In the genomic region with DNA sequence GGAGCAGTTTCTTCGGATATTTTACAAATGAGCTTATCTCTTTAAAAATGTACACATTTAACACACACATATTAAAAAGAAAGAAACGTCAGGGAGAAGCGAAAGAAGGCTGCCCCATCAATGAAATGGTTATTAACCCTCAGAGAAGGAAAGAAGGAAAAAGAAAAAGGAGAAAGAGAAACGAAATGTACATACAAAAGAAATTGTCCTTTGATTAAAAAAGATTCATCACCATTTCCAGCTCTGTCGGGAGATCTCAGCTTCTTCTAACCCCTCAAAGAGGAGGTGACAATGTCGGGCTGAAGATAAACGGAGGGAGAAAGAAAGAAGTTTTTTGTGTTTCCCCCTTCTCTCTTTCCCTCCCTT, we compare ENCODE assay signal across 8 cellular contexts. TPM values are rescaled to one million over a fixed set of nuclear protein-coding genes. Genes with fewer than 3 reads are reported as not detected.
DNase-seq lines count a peak whose midpoint lies in the region; ATAC-seq and TF ChIP-seq lines count a peak whose summit lies in the region.

No MANE protein-coding gene starts in this region.

- H2AFZ ChIP-seq in H9 (ENCODE audit: low read length) = peak overlapping the region; percentile 73

- no peaks in the 10 kb centered on the region for H3K79me1 ChIP-seq in H9 (ENCODE audit: insufficient read depth, low read depth, low read length, poor library complexity, severe bottlenecking)

- H3K9ac ChIP-seq in H9 (ENCODE audit: extremely low read depth, insufficient read length, low read length) (no peak overlapping the region), skeletal muscle tissue (ENCODE audit: low read depth in 1 of 3, low read length in 3 of 3) (peak overlapping the region; percentile 79 to 82 (median 81))

- peaks cover 2 to 4% (median 4%) of the 10 kb centered on the region in 3 donors for H3K36me3 ChIP-seq in skeletal muscle tissue (ENCODE audit: control insufficient read depth in 3 of 3, insufficient read depth in 3 of 3, low read length in 3 of 3)

- no peak overlapping the region for H2BK120ac ChIP-seq in H9 (ENCODE audit: low read depth, low read length, poor library complexity, severe bottlenecking)

- no peak overlapping the region for H2AK5ac ChIP-seq in H9 (ENCODE audit: insufficient read length, low read length)

- in situ Hi-C loops in ACHN (cut with HindIII; ENCODE audit: low pct_ligation_motif_present, low pct_unique_long_range_greater_than_20kb, low sequenced_read_pairs) = no loop called here

- H3K14ac ChIP-seq in H9 (ENCODE audit: insufficient read depth, low read length) = no peak overlapping the region

- no peak overlapping the region for H3K23ac ChIP-seq in H9 (ENCODE audit: insufficient read length, low read depth, low read length)

- peak overlapping the region; percentile 55 for H3K27ac ChIP-seq in H9 (ENCODE audit: insufficient read length, low read depth, low read length)
- H3K27ac ChIP-seq in skeletal muscle tissue (ENCODE audit: low read depth, low read length) = peak overlapping the region; percentile 79

- no peaks in the 10 kb centered on the region for H3K36me3 Mint-ChIP-seq in H9 (ENCODE audit: insufficient read depth in 1 of 3, low read depth in 3 of 3)
- H3K36me3 Mint-ChIP-seq in glutamatergic neuron (ENCODE audit: unreplicated experiment) = no peaks in the 10 kb centered on the region

- no peak overlapping the region for H2BK12ac ChIP-seq in H9 (ENCODE audit: insufficient read length, low read depth, low read length)

- H3K18ac ChIP-seq in H9 (ENCODE audit: insufficient read length, low read depth, low read length) = no peak overlapping the region

- H3K4me1 Mint-ChIP-seq in H9 (peaks cover 28 to 36% of the 10 kb centered on the region in 2 experiments), glutamatergic neuron (ENCODE audit: low read depth, unreplicated experiment) (peaks cover 18% of the 10 kb centered on the region)

- ATAC-seq in GM19324 (IDR thresholded peaks at IDR 0.05; ENCODE audit: low FRiP score, unreplicated experiment) = no peak

- peak overlapping the region; percentile 85 for H3K4me2 ChIP-seq in H9 (ENCODE audit: insufficient read depth, insufficient read length, low read length)

- H3K4me3 ChIP-seq in WI38 (ENCODE audit: low read depth, low read length) (peak overlapping the region; percentile 85), skeletal muscle tissue (ENCODE audit: low read length in 3 of 3) (peak overlapping the region; percentile 85 to 100 (median 91))

- H3K23me2 ChIP-seq in H9 (ENCODE audit: insufficient read length, low read depth, low read length, poor library complexity, severe bottlenecking) = peaks cover 2% of the 10 kb centered on the region

- no peaks in the 10 kb centered on the region for H3K27me3 ChIP-seq in H9 (ENCODE audit: insufficient read depth, low read length)
- no peaks in the 10 kb centered on the region for H3K27me3 ChIP-seq in skeletal muscle tissue (ENCODE audit: control insufficient read depth in 3 of 3, insufficient read depth in 3 of 3, low read length in 3 of 3)

- H3T11ph ChIP-seq in H9 (ENCODE audit: low read length) = no peak overlapping the region

- H4K8ac ChIP-seq in H9 (replicated peaks; ENCODE audit: insufficient read length, low read depth, low read length) = no peak overlapping the region

- peaks cover 9% of the 10 kb centered on the region for H3K27me3 Mint-ChIP-seq in H9 (ENCODE audit: low read depth)
- no peaks in the 10 kb centered on the region for H3K27me3 Mint-ChIP-seq in glutamatergic neuron (ENCODE audit: unreplicated experiment)

- no peak overlapping the region for H3K4ac ChIP-seq in H9 (ENCODE audit: low read depth, low read length)

- DNase-seq in H9 = no peak
- DNase-seq in glutamatergic neuron = no peak
- no peak for DNase-seq in AG20443 (ENCODE audit: low spot score)
- DNase-seq in NCI-H526 treated with DMSO at 0.1 percent for 48 hours (lab: John Stamatoyannopoulos, UW) = no peak
- no peak for DNase-seq in ACHN

- no peaks in the 10 kb centered on the region for H3K9me3 ChIP-seq in H9 (ENCODE audit: control insufficient read depth, low read depth, low read length)
- no peaks in the 10 kb centered on the region for H3K9me3 ChIP-seq in skeletal muscle tissue (ENCODE audit: control insufficient read depth in 3 of 3, low read length in 3 of 3)

- no peak overlapping the region for H2BK5ac ChIP-seq in H9 (ENCODE audit: insufficient read length, low read length)

- H4K91ac ChIP-seq in H9 (ENCODE audit: insufficient read length, low read depth, low read length) = no peak overlapping the region

- TF ChIP-seq CTCF in H9 (conservative IDR thresholded peaks at IDR 0.05) (no peak), WI38 (IDR thresholded peaks at IDR 0.05; ENCODE audit: low read depth, low read length) (no peak), glutamatergic neuron (IDR thresholded peaks at IDR 0.05; ENCODE audit: partially characterized antibody, unreplicated experiment) (no peak)

- no peaks in the 10 kb centered on the region for H3K9me3 Mint-ChIP-seq in H9
- H3K9me3 Mint-ChIP-seq in glutamatergic neuron (ENCODE audit: unreplicated experiment) = peaks cover 3% of the 10 kb centered on the region

- no peak overlapping the region for H4K5ac ChIP-seq in H9 (ENCODE audit: insufficient read length, low read depth, low read length)

- H3K27ac Mint-ChIP-seq in H9 = peak overlapping the region in 2 of 3 experiments; percentile 18 to 90; a peak in 3 of 7 replicates
- no peak overlapping the region for H3K27ac Mint-ChIP-seq in glutamatergic neuron (ENCODE audit: unreplicated experiment)

- H3K56ac ChIP-seq in H9 (ENCODE audit: insufficient read length, low read depth, low read length) = no peak overlapping the region

- H3K4me3 Mint-ChIP-seq in H9 (peak overlapping the region; percentile 86 to 90), glutamatergic neuron (ENCODE audit: unreplicated experiment) (peak overlapping the region; percentile 83)

- no peak overlapping the region for H2BK20ac ChIP-seq in H9 (ENCODE audit: low read depth, low read length, poor library complexity, severe bottlenecking)

- no peak overlapping the region for H2BK15ac ChIP-seq in H9 (ENCODE audit: low read depth, low read length)

- H3K4me1 ChIP-seq in H9 (ENCODE audit: insufficient read depth, low read length) (no peaks in the 10 kb centered on the region), skeletal muscle tissue (ENCODE audit: control insufficient read depth in 3 of 3, insufficient read depth in 3 of 3, low read length in 3 of 3) (peaks cover 4 to 19% (median 10%) of the 10 kb centered on the region in 3 donors)

- no CpG with 5 or more reads among the region's 7 CpGs for WGBS in H9 (ENCODE audit: extremely low coverage, insufficient read length, low lambda C conversion rate)

- no peaks in the 10 kb centered on the region for H4K20me1 ChIP-seq in H9 (ENCODE audit: control insufficient read depth, insufficient read depth, insufficient read length)

- no peaks in the 10 kb centered on the region for H3K79me2 ChIP-seq in H9 (ENCODE audit: insufficient read depth, low read length)

RNA-seq across cellular contexts. Expression of gene IKZF2, which starts 1.5 kb away (rescaled TPM):
- total RNA-seq in H9 (2021) (1.9 and 3.0 TPM in 2 replicates), glutamatergic neuron (ENCODE audit: unreplicated experiment) (1.8 TPM), skeletal muscle tissue (4.2 TPM)
